5 cellular contexts compared by ENCODE assay signal in genomic region chr10:71058308-71058707, GRCh38.
"Had no signal": no experiment of that assay in that cellular context is flagged by ENCODE, and none has a peak within 500 bp of the region (broad histone marks: within the 10 kb centered on the region; RNA-seq: fewer than 3 reads in every experiment).

No MANE protein-coding gene starts in this region.

- H3K4me3 ChIP-seq: GM23248, HAP-1 had no signal

- H3K27ac Mint-ChIP-seq: IgD-negative memory B cell had no signal

- H3K36me3 ChIP-seq: HAP-1 had no signal

- H3K36me3 Mint-ChIP-seq: IgD-negative memory B cell had no signal

- H3K9me3 ChIP-seq: HAP-1 had no signal

- H3K9ac ChIP-seq: GM23248 had no signal

- H3K4me3 Mint-ChIP-seq: IgD-negative memory B cell had no signal

- H3K27ac ChIP-seq: GM23248 had no signal

- DNase-seq: GM23248, GOT3, H7 had no signal

- H2AFZ ChIP-seq: GM23248 had no signal
